In genomic region chr22:20131593-20131855, GRCh38 we compare ENCODE assay signal across 8 cellular contexts. TPM values are rescaled to one million over a fixed set of nuclear protein-coding genes. Genes with fewer than 3 reads are reported as not detected.
DNase-seq lines count a peak whose midpoint lies in the region; ATAC-seq and TF ChIP-seq lines count a peak whose summit lies in the region.

Gene ZDHHC8, plus strand, starts transcription at chr22:20131804. Its CDS starts 144 bp downstream, at chr22:20131948.

- no peak within 1 kb of the TSS for H3K23ac ChIP-seq in H9 (ENCODE audit: insufficient read length, low read depth, low read length)

- no peak within 1 kb of the TSS for H2BK15ac ChIP-seq in H9 (ENCODE audit: low read depth, low read length)

- H3K4me1 Mint-ChIP-seq in CD4-positive, alpha-beta memory T cell = peaks cover 12 to 54% (median 39%) of the 10 kb centered on the region in 4 donors
- peaks cover 8% of the 10 kb centered on the region in 2 experiments for H3K4me1 Mint-ChIP-seq in H9
- H3K4me1 Mint-ChIP-seq in T-cell = peaks cover 24 to 42% (median 42%) of the 10 kb centered on the region in 3 donors

- H4K8ac ChIP-seq in H9 (replicated peaks; ENCODE audit: insufficient read length, low read depth, low read length) = no peak within 1 kb of the TSS

- H3K36me3 Mint-ChIP-seq in CD4-positive, alpha-beta memory T cell = peaks cover 0 to 9% of the 10 kb centered on the region in 2 donors
- H3K36me3 Mint-ChIP-seq in H9 (ENCODE audit: insufficient read depth in 1 of 3, low read depth in 3 of 3) (peaks cover 4 to 18% (median 15%) of the 10 kb centered on the region in 3 experiments; a peak in 6 of 7 replicates), T-cell (peaks cover 4% of the 10 kb centered on the region)

- no peak within 1 kb of the TSS for H2BK12ac ChIP-seq in H9 (ENCODE audit: insufficient read length, low read depth, low read length)

- no CpG with 5 or more reads among the region's 42 CpGs for WGBS in H9 (ENCODE audit: extremely low coverage, insufficient read length, low lambda C conversion rate)

- H3K9me3 ChIP-seq in CD4-positive, alpha-beta memory T cell (ENCODE audit: control insufficient read depth in 1 of 2, low read length in 2 of 2) = no peaks in the 10 kb centered on the region
- H3K9me3 ChIP-seq in H9 (ENCODE audit: control insufficient read depth, low read depth, low read length) = no peaks in the 10 kb centered on the region

- H3K27ac ChIP-seq in CD4-positive, alpha-beta memory T cell (ENCODE audit: low read depth, low read length) = peak within 1 kb of the TSS; percentile 79
- no peak within 1 kb of the TSS for H3K27ac ChIP-seq in H9 (ENCODE audit: insufficient read length, low read depth, low read length)

- H4K5ac ChIP-seq in H9 (ENCODE audit: insufficient read length, low read depth, low read length) = no peak within 1 kb of the TSS

- no peaks in the 10 kb centered on the region for H3K27me3 Mint-ChIP-seq in CD4-positive, alpha-beta memory T cell
- H3K27me3 Mint-ChIP-seq in H9 (ENCODE audit: low read depth) = no peaks in the 10 kb centered on the region; the same call in 1 of the 2 replicates
- H3K27me3 Mint-ChIP-seq in T-cell = no peaks in the 10 kb centered on the region

- H3K18ac ChIP-seq in H9 (ENCODE audit: insufficient read length, low read depth, low read length) = no peak within 1 kb of the TSS

- no peak within 1 kb of the TSS for H2BK20ac ChIP-seq in H9 (ENCODE audit: low read depth, low read length, poor library complexity, severe bottlenecking)

- no peak within 1 kb of the TSS for H3K56ac ChIP-seq in H9 (ENCODE audit: insufficient read length, low read depth, low read length)

- no peak within 1 kb of the TSS for H2AK5ac ChIP-seq in H9 (ENCODE audit: insufficient read length, low read length)

- H4K91ac ChIP-seq in H9 (ENCODE audit: insufficient read length, low read depth, low read length) = no peak within 1 kb of the TSS

- intact Hi-C loops in CD4-positive, alpha-beta memory T cell (cut with micrococcal nuclease) = loop anchor here (1.0 to 5.0 kb wide), 4 partner anchors 14 to 699 kb away; partner anchors contain the start of genes HIRA, MRPL40, TANGO2 and TRMT2A

- peak in 4 of 5 donors; percentile 31 to 42 (median 34) for DNase-seq in CD4-positive, alpha-beta memory T cell
- no peak for DNase-seq in H9
- DNase-seq in T-cell = peak in 21 of 34 experiments; percentile 22 to 59 (median 35)
- peak in 1 of 2 donors; percentile 35 for DNase-seq in cardiac fibroblast (ENCODE audit: low read depth in 2 of 2)
- peak; percentile 65 for DNase-seq in left kidney (ENCODE audit: low read depth, low spot score)
- DNase-seq in stimulated activated CD8-positive, alpha-beta memory T cell treated with anti-CD3 and anti-CD28 coated beads, Interleukin-4, amount 100 ng/mL, for 24 hours (ENCODE audit: low read depth) = peak; percentile 35
- no peak for DNase-seq in NCI-H1930 (lab: John Stamatoyannopoulos, UW)

- no peak within 1 kb of the TSS for H2BK5ac ChIP-seq in H9 (ENCODE audit: insufficient read length, low read length)

- H3K9me3 Mint-ChIP-seq in CD4-positive, alpha-beta memory T cell = peaks cover 0 to 2% (median 0%) of the 10 kb centered on the region in 8 donors
- H3K9me3 Mint-ChIP-seq in H9 (no peaks in the 10 kb centered on the region), T-cell (no peaks in the 10 kb centered on the region)

- H3K79me2 ChIP-seq in H9 (ENCODE audit: insufficient read depth, low read length) = no peaks in the 10 kb centered on the region; the same call in 1 of the 2 replicates

- peaks cover 3% of the 10 kb centered on the region for H4K20me1 ChIP-seq in H9 (ENCODE audit: control insufficient read depth, insufficient read depth, insufficient read length)

- peak within 1 kb of the TSS; percentile 51; the same call in 1 of the 2 replicates for H3K14ac ChIP-seq in H9 (ENCODE audit: insufficient read depth, low read length)

- peak within 1 kb of the TSS; percentile 21 to 57 for H3K4me3 ChIP-seq in CD4-positive, alpha-beta memory T cell (ENCODE audit: low read length in 2 of 2)
- H3K4me3 ChIP-seq in cardiac fibroblast (replicated peaks in 1 of 2; ENCODE audit: low read depth in 2 of 2, low read length in 2 of 2) = peak within 1 kb of the TSS; percentile 78 to 91

- no peaks in the 10 kb centered on the region for H3K27me3 ChIP-seq in CD4-positive, alpha-beta memory T cell (ENCODE audit: insufficient read depth, low read length)
- H3K27me3 ChIP-seq in H9 (ENCODE audit: insufficient read depth, low read length) = no peaks in the 10 kb centered on the region

- H3K36me3 ChIP-seq in CD4-positive, alpha-beta memory T cell (ENCODE audit: insufficient read depth, low read length) = no peaks in the 10 kb centered on the region

- H2AFZ ChIP-seq in H9 (ENCODE audit: low read length) = no peak within 1 kb of the TSS

- H3K4me2 ChIP-seq in H9 (ENCODE audit: insufficient read depth, insufficient read length, low read length) = peak within 1 kb of the TSS; percentile 30

- ATAC-seq in T-cell (replicated peaks in 1 of 4) = peak; percentile 76 to 83 (median 80)
- no peak for ATAC-seq in GM19351 (IDR thresholded peaks at IDR 0.05; ENCODE audit: unreplicated experiment)

- peaks cover 4% of the 10 kb centered on the region for H3K23me2 ChIP-seq in H9 (ENCODE audit: insufficient read length, low read depth, low read length, poor library complexity, severe bottlenecking)

- no peaks in the 10 kb centered on the region for H3K79me1 ChIP-seq in H9 (ENCODE audit: insufficient read depth, low read depth, low read length, poor library complexity, severe bottlenecking)

- POLR2A ChIA-PET in CD4-positive, alpha-beta memory T cell (lab: Charles Lee; ENCODE audit: partially characterized antibody) = interaction anchor here (2.9 kb wide), 2 partner anchors 14 to 161 kb away, joined by 13 to 28 read pairs; partner anchors contain the start of genes RANBP1 and TRMT2A
- POLR2A ChIA-PET in T-cell (lab: Charles Lee) = no interaction called here

- H3K4me1 ChIP-seq in CD4-positive, alpha-beta memory T cell (ENCODE audit: insufficient read depth, low read length) = peaks cover 52% of the 10 kb centered on the region
- no peaks in the 10 kb centered on the region for H3K4me1 ChIP-seq in H9 (ENCODE audit: insufficient read depth, low read length)

- peak within 1 kb of the TSS; percentile 57 to 88 (median 77) for H3K27ac Mint-ChIP-seq in CD4-positive, alpha-beta memory T cell
- H3K27ac Mint-ChIP-seq in H9 (no peak within 1 kb of the TSS), T-cell (peak within 1 kb of the TSS; percentile 15 to 64)

- CTCF ChIA-PET in CD4-positive, alpha-beta memory T cell (lab: Charles Lee; ENCODE audit: partially characterized antibody) = no interaction called here
- CTCF ChIA-PET in T-cell (lab: Charles Lee) = no interaction called here

- H3T11ph ChIP-seq in H9 (ENCODE audit: low read length) = no peak within 1 kb of the TSS

- H3K4me3 Mint-ChIP-seq in CD4-positive, alpha-beta memory T cell = peak within 1 kb of the TSS; percentile 76 to 86 (median 80)
- H3K4me3 Mint-ChIP-seq in H9 = peak within 1 kb of the TSS; percentile 60 to 78
- peak within 1 kb of the TSS; percentile 72 to 77 (median 74) for H3K4me3 Mint-ChIP-seq in T-cell

- no peak within 1 kb of the TSS for H3K4ac ChIP-seq in H9 (ENCODE audit: low read depth, low read length)

- TF ChIP-seq CTCF in H9 (conservative IDR thresholded peaks at IDR 0.05) = no peak
- TF ChIP-seq CTCF in cardiac fibroblast (IDR thresholded peaks at IDR 0.05; ENCODE audit: low read depth, low read length) = no peak

- peak within 1 kb of the TSS; percentile 6 for H3K9ac ChIP-seq in H9 (ENCODE audit: extremely low read depth, insufficient read length, low read length)

- no peak within 1 kb of the TSS for H2BK120ac ChIP-seq in H9 (ENCODE audit: low read depth, low read length, poor library complexity, severe bottlenecking)

RNA-seq across cellular contexts. Expression of gene ZDHHC8, which starts in this region (rescaled TPM):
- total RNA-seq in CD4-positive, alpha-beta memory T cell = 10 to 100 TPM; 80.0 to 81.7 TPM
- polyA plus RNA-seq in CD4-positive, alpha-beta memory T cell = 1 to 10 TPM; 1.0 to 7.0 TPM
- total RNA-seq in H9 (2021) (47.3 and 51.7 TPM in 2 replicates), T-cell (100 to 1,000 TPM in 1 of 5 donors, 10 to 100 TPM in 4; 68.4 to 102 (median 92.1) TPM)

Comparison
In these comparisons a context has a peak if more than half of its experiments do, and no peak if none do; other contexts are left out.
1. DNase-seq: peak in CD4-positive, alpha-beta memory T cell (4 of 5), T-cell (21 of 34), left kidney (single experiment) and stimulated activated CD8-positive, alpha-beta memory T cell treated with anti-CD3 and anti-CD28 coated beads, Interleukin-4, amount 100 ng/mL, for 24 hours (single experiment); none in H9 (single experiment) and NCI-H1930 (0 of 2).
2. H3K27ac Mint-ChIP-seq: peak in CD4-positive, alpha-beta memory T cell (7 of 7) and T-cell (2 of 2); none in H9 (0 of 3).
3. Peak in every context shown above with its lines, with median percentiles within 50 percentile points of each other: H3K4me3 Mint-ChIP-seq.